13 cellular contexts compared by ENCODE assay signal in genomic region chr6:37802810-37803209, GRCh38.
"Had no signal": no experiment of that assay in that cellular context is flagged by ENCODE, and none has a peak within 500 bp of the region (broad histone marks: within the 10 kb centered on the region; RNA-seq: fewer than 3 reads in every experiment).

No MANE protein-coding gene starts in this region.

- H3K27ac ChIP-seq: dorsolateral prefrontal cortex, transverse colon had no signal

- DNase-seq: activated CD4-positive, alpha-beta T cell treated with anti-CD3 and anti-CD28 coated beads, Interleukin-2, amount 50 U/mL, for 48 hours; activated naive CD4-positive, alpha-beta T cell treated with anti-CD3 and anti-CD28 coated beads for 36 hours; activated naive CD8-positive, alpha-beta T cell treated with anti-CD3 and anti-CD28 coated beads, Interleukin-2, amount 50 U/mL, for 24 hours; dorsolateral prefrontal cortex; endodermal cell; erythroblast; naive B cell; stimulated activated CD4-positive, alpha-beta T cell treated with anti-CD3 and anti-CD28 coated beads, Interleukin-2, amount 100 ng/mL, for 48 hours; T-helper 9 cell; transverse colon had no signal

- ATAC-seq: activated CD4-positive, CD25-positive, alpha-beta regulatory T cell treated with anti-CD3 and anti-CD28 coated beads, Interleukin-2, amount 50 U/mL, for 24 hours; activated naive CD8-positive, alpha-beta T cell treated with anti-CD3 and anti-CD28 coated beads, Interleukin-2, amount 50 U/mL, for 24 hours; left lobe of liver; stimulated activated memory B cell treated with anti-CD40 and anti-IgM and Interleukin-4, amounts not matched to agents 10 μg/mL and 1 μg/mL and 100 μg/mL, for 72 hours had no signal

- H3K36me3 ChIP-seq: transverse colon had no signal

- H3K27me3 ChIP-seq: dorsolateral prefrontal cortex, transverse colon had no signal

- H3K9me3 ChIP-seq: transverse colon had no signal

- H3K4me3 ChIP-seq: dorsolateral prefrontal cortex, transverse colon had no signal
